Comparison of ENCODE assay signal across 8 cellular contexts in the genomic region with DNA sequence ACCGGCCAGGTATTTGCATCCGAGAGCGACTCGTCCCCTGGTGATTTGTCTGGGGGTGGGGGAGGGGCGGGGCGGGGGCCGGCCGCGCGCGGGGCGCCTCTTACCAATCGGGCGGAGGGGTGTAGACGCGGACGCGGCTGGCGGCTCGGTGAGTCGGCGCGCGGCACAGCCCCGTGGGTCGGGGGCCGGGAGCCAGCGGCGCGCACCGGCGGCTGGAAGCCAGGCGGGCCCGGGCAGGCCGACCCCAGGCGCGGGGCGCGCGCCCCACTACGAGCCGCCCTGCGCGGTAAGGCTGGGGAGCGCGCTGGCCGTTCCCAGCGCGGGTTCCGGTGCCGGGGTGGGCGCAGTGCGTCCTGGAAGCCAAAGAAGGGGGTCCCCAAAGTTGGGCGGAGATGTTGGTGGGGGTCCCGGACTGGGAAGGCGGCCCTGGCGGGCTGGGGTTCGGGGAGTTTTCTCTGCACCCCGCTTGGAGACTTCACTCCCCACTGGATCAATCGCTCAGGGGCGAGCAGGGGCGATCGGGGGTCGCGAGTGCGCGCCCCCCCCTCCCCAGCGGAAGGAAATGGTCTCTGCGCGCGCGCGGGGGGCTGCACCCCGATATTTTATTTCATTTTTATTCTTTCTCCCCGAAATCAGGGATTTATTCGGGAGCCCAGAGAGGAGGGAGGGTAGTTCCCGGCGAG.
A peak's percentile ranks its signal among the peaks of the same experiment; 100 is the strongest.
DNase-seq lines count a peak whose midpoint lies in the region; ATAC-seq and TF ChIP-seq lines count a peak whose summit lies in the region.

A gene with protein sequence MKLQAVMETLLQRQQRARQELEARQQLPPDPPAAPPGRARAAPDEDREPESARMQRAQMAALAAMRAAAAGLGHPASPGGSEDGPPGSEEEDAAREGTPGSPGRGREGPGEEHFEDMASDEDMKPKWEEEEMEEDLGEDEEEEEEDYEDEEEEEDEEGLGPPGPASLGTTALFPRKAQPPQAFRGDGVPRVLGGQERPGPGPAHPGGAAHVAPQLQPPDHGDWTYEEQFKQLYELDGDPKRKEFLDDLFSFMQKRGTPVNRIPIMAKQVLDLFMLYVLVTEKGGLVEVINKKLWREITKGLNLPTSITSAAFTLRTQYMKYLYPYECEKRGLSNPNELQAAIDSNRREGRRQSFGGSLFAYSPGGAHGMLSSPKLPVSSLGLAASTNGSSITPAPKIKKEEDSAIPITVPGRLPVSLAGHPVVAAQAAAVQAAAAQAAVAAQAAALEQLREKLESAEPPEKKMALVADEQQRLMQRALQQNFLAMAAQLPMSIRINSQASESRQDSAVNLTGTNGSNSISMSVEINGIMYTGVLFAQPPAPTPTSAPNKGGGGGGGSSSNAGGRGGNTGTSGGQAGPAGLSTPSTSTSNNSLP (plus strand): TSS at position 124 of the 683 bp plus-strand sequence. CDS start 3,494 bp downstream, outside the sequence.

- H3K27ac ChIP-seq in 22Rv1: peak within 1 kb of the TSS; percentile 80

- no peaks in the 10 kb centered on the region for H3K9me3 ChIP-seq in neuron (ENCODE audit: low read length)

- H3K27ac Mint-ChIP-seq in T-helper 2 cell treated with Interferon-gamma antibody and Interleukin-4, amounts not matched to agents 5 μg/mL and 100 μg/mL, for 36 hours: peak within 1 kb of the TSS; percentile 80

- H3K36me3 Mint-ChIP-seq in T-helper 2 cell treated with Interferon-gamma antibody and Interleukin-4, amounts not matched to agents 5 μg/mL and 100 μg/mL, for 36 hours (ENCODE audit: low read depth): peaks cover 3% of the 10 kb centered on the region

- peak within 1 kb of the TSS; percentile 81 for H3K4me3 Mint-ChIP-seq in T-helper 2 cell treated with Interferon-gamma antibody and Interleukin-4, amounts not matched to agents 5 μg/mL and 100 μg/mL, for 36 hours

- H2AFZ ChIP-seq in neuron (ENCODE audit: low read depth, low read length): peak within 1 kb of the TSS; percentile 86

- H3K4me1 Mint-ChIP-seq in T-helper 2 cell treated with Interferon-gamma antibody and Interleukin-4, amounts not matched to agents 5 μg/mL and 100 μg/mL, for 36 hours (ENCODE audit: low read depth): peaks cover 10% of the 10 kb centered on the region

- no peaks in the 10 kb centered on the region for H3K9me3 Mint-ChIP-seq in T-helper 2 cell treated with Interferon-gamma antibody and Interleukin-4, amounts not matched to agents 5 μg/mL and 100 μg/mL, for 36 hours

- TF ChIP-seq CTCF in 22Rv1 (IDR thresholded peaks at IDR 0.05) (no peak), GM12864 (IDR thresholded peaks at IDR 0.05; ENCODE audit: low read depth, low read length, missing control alignments) (no peak), fibroblast of mammary gland (conservative IDR thresholded peaks at IDR 0.05; ENCODE audit: control insufficient read depth, insufficient read depth, low read depth, low read length) (no peak)

- DNase-seq in GM12864 (ENCODE audit: low read depth) (no peak), fibroblast of mammary gland (ENCODE audit: low read depth) (no peak), HPDE6-E6E7 (ENCODE audit: extremely low spot score) (no peak), hippocampal formation (lab: John Stamatoyannopoulos, UW) (no peak)
- DNase-seq in T-helper 2 cell treated with Interferon-gamma antibody and Interleukin-4, amounts not matched to agents 5 μg/mL and 100 μg/mL, for 36 hours (ENCODE audit: low spot score): no peak

- peak; percentile 20 for ATAC-seq in HG03039 (IDR thresholded peaks at IDR 0.05; ENCODE audit: unreplicated experiment)

- H3K36me3 ChIP-seq in neuron (ENCODE audit: insufficient read depth, low read length): peaks cover 3% of the 10 kb centered on the region

- peaks cover 16% of the 10 kb centered on the region for H3K4me1 ChIP-seq in neuron (ENCODE audit: insufficient read depth, low read length)

- no peaks in the 10 kb centered on the region for H3K27me3 ChIP-seq in neuron (ENCODE audit: insufficient read depth, low read length)

- H3K4me3 ChIP-seq in GM12864 (ENCODE audit: low read depth, low read length) (peak within 1 kb of the TSS; percentile 95), fibroblast of mammary gland (ENCODE audit: control insufficient read depth, low read depth, low read length) (peak within 1 kb of the TSS; percentile 78), neuron (ENCODE audit: low read length) (peak within 1 kb of the TSS; percentile 99)

- no peaks in the 10 kb centered on the region for H3K27me3 Mint-ChIP-seq in T-helper 2 cell treated with Interferon-gamma antibody and Interleukin-4, amounts not matched to agents 5 μg/mL and 100 μg/mL, for 36 hours (ENCODE audit: low read depth)
